ENCODE assay signal across 8 cellular contexts in genomic region chr11:63670738-63671321, GRCh38. TPM values are rescaled to one million over a fixed set of nuclear protein-coding genes. Genes with fewer than 3 reads are reported as not detected.
DNase-seq lines count a peak whose midpoint lies in the region; ATAC-seq, FAIRE-seq and TF ChIP-seq lines count a peak whose summit lies in the region.

No MANE protein-coding gene starts in this region.

- no peaks in the 10 kb centered on the region for H4K20me1 ChIP-seq in HepG2 (ENCODE audit: insufficient read depth, low read length)

- in situ Hi-C loops in HepG2 (cut with HindIII; ENCODE audit: extremely low pct_ligation_motif_present, low pct_unique_long_range_greater_than_20kb) = no loop called here

- no peak for ATAC-seq in HepG2
- peak; percentile 38 for ATAC-seq in HG02678 (IDR thresholded peaks at IDR 0.05; ENCODE audit: unreplicated experiment)
- peak; percentile 25 for ATAC-seq in thoracic aorta (ENCODE audit: insufficient number of reproducible peaks, low FRiP score, low read depth)

- H3K9me3 ChIP-seq in liver (ENCODE audit: control insufficient read depth in 4 of 4, low read length in 3 of 4) (no peaks in the 10 kb centered on the region), HepG2 (ENCODE audit: low read length) (no peaks in the 10 kb centered on the region), mucosa of rectum (ENCODE audit: control insufficient read depth in 2 of 2, low read length in 2 of 2) (no peaks in the 10 kb centered on the region), thoracic aorta (no peaks in the 10 kb centered on the region)

- FAIRE-seq in HepG2 (lab: Jason Lieb, UNC) = no peak

- H3K27ac ChIP-seq in liver (ENCODE audit: low read depth in 1 of 2, low read length in 2 of 2) (peak overlapping the region; percentile 93 to 95), HepG2 (ENCODE audit: extremely low read length, insufficient read depth, low read length) (no peak overlapping the region), mucosa of rectum (ENCODE audit: low read depth in 2 of 2, low read length in 2 of 2) (peak overlapping the region; percentile 93 to 94), thoracic aorta (peak overlapping the region; percentile 99 to 100)

- H3K27me3 ChIP-seq in liver (ENCODE audit: control insufficient read depth in 4 of 4, insufficient read depth in 4 of 4, low read length in 3 of 4) (no peaks in the 10 kb centered on the region), HepG2 (ENCODE audit: control insufficient read depth in 1 of 2, insufficient read depth in 2 of 2, low read length in 2 of 2) (no peaks in the 10 kb centered on the region), mucosa of rectum (ENCODE audit: control insufficient read depth in 2 of 2, insufficient read depth in 2 of 2, low read length in 2 of 2) (no peaks in the 10 kb centered on the region), thoracic aorta (replicated peaks; ENCODE audit: insufficient read depth) (no peaks in the 10 kb centered on the region)

- H3K79me2 ChIP-seq in HepG2 (ENCODE audit: insufficient read depth, low read length) = no peaks in the 10 kb centered on the region

- TF ChIP-seq RAD21 in liver (IDR thresholded peaks at IDR 0.05) (peak; percentile 48 to 56), HepG2 (CRISPR knock-in tag; IDR thresholded peaks at IDR 0.05) (no peak)

- POLR2A ChIA-PET in HepG2 (lab: Yijun Ruan, JAX) = no interaction called here

- no peak overlapping the region for H2AFZ ChIP-seq in HepG2 (ENCODE audit: low read length)

- H3K4me3 ChIP-seq in liver (ENCODE audit: low read depth in 1 of 3, low read length in 3 of 3) = peak overlapping the region; percentile 85 to 96 (median 85)
- no peak overlapping the region for H3K4me3 ChIP-seq in HepG2 (replicated peaks in 1 of 3; ENCODE audit: insufficient read depth in 1 of 3, low read depth in 2 of 3, low read length in 3 of 3)
- peak overlapping the region; percentile 76 to 85 for H3K4me3 ChIP-seq in mucosa of rectum (ENCODE audit: low read length in 2 of 2)
- H3K4me3 ChIP-seq in thoracic aorta = peak overlapping the region; percentile 94

- DNase-seq in HepG2 (ENCODE audit: low spot score) (no peak), NCI-H1930 (lab: John Stamatoyannopoulos, UW) (peak; percentile 30 to 42), activated T-cell treated with anti-CD3 and anti-CD28 coated beads for 24 hours (ENCODE audit: low read depth) (peak; percentile 11), erythroblast (lab: John Stamatoyannopoulos, UW) (peak; percentile 53 to 67), thoracic aorta (ENCODE audit: low spot score) (no peak)

- CTCF ChIA-PET in HepG2 (lab: Yijun Ruan, JAX; ENCODE audit: low intra/inter-chr PET ratio, low total read pairs) = no interaction called here

- intact Hi-C loops in HepG2 (cut with micrococcal nuclease; ENCODE audit: unreplicated experiment) = no loop called here

- no TSS peak for BruUV-seq in HepG2 (replicated peaks; lab: Mats Ljungman, UMichigan)

- TF ChIP-seq CTCF in liver (IDR thresholded peaks at IDR 0.05; ENCODE audit: low read depth, low read length, missing input control) (peak; percentile 14), HepG2 (CRISPR knock-in tag; IDR thresholded peaks at IDR 0.05) (no peak), thoracic aorta (IDR thresholded peaks at IDR 0.05) (no peak)

- H3K4me1 ChIP-seq in liver (ENCODE audit: control insufficient read depth in 4 of 4, insufficient read depth in 4 of 4, low read length in 3 of 4) = peaks cover 5 to 11% (median 9%) of the 10 kb centered on the region in 4 donors
- peaks cover 20% of the 10 kb centered on the region for H3K4me1 ChIP-seq in HepG2 (ENCODE audit: insufficient read depth, low read length)
- H3K4me1 ChIP-seq in mucosa of rectum (ENCODE audit: control insufficient read depth in 2 of 2, insufficient read depth in 2 of 2, low read length in 2 of 2) = peaks cover 5 to 17% of the 10 kb centered on the region in 2 donors
- peaks cover 40 to 49% of the 10 kb centered on the region in 2 donors for H3K4me1 ChIP-seq in thoracic aorta (ENCODE audit: control insufficient read depth in 1 of 2, low read depth in 2 of 2)

- H3K9ac ChIP-seq in liver (ENCODE audit: low read depth in 1 of 2, low read length in 2 of 2) = peak overlapping the region; percentile 80 to 88
- H3K9ac ChIP-seq in HepG2 (ENCODE audit: insufficient read depth, low read depth, low read length) = no peak overlapping the region
- H3K9ac ChIP-seq in mucosa of rectum (ENCODE audit: low read depth in 1 of 2, low read length in 2 of 2) = peak overlapping the region; percentile 77 to 91

- H3K4me2 ChIP-seq in HepG2 (ENCODE audit: low read depth, low read length) = no peak overlapping the region

- WGBS in liver = under 1% methylated on average over 54 of the region's 54 CpGs
- WGBS in HepG2 (ENCODE audit: low lambda C conversion rate) = 84% methylated on average over 41 of the region's 54 CpGs

- no peak for TF ChIP-seq POLR2A in HepG2 (IDR thresholded peaks at IDR 0.05; ENCODE audit: insufficient read depth in 1 of 2, low read depth in 2 of 2, low read length in 2 of 2)
- no peak for TF ChIP-seq POLR2A in erythroblast (IDR thresholded peaks at IDR 0.05; ENCODE audit: low read length)

- TF ChIP-seq EP300 in HepG2 (IDR thresholded peaks at IDR 0.05; ENCODE audit: low read depth in 2 of 2, low read length in 2 of 2) (no peak), HepG2 (CRISPR knock-in tag; IDR thresholded peaks at IDR 0.05; ENCODE audit: borderline replicate concordance) (no peak)

- peaks cover 0 to 2% (median 0%) of the 10 kb centered on the region in 4 donors for H3K36me3 ChIP-seq in liver (ENCODE audit: control insufficient read depth in 4 of 4, insufficient read depth in 3 of 4, low read depth in 1 of 4, low read length in 3 of 4)
- H3K36me3 ChIP-seq in HepG2 (replicated peaks in 1 of 2; ENCODE audit: control insufficient read depth in 1 of 2, insufficient read depth in 2 of 2, low read length in 2 of 2) = no peaks in the 10 kb centered on the region
- H3K36me3 ChIP-seq in mucosa of rectum (ENCODE audit: control insufficient read depth in 2 of 2, insufficient read depth in 2 of 2, low read length in 2 of 2) = peaks cover 0 to under 1% of the 10 kb centered on the region in 2 donors
- no peaks in the 10 kb centered on the region for H3K36me3 ChIP-seq in thoracic aorta

RNA-seq across cellular contexts. Expression of gene ATL3, which starts 0.3 kb away (rescaled TPM):
- total RNA-seq in liver (10 to 100 TPM; 24.5 to 33.6 TPM), HepG2 (2016; rRNA removed; fragmentation: Illumina TruSeq; extraction: Trizol) (not detected in 2 replicates), thoracic aorta (100 to 1,000 TPM; 188 to 192 TPM)
- polyA plus RNA-seq in liver (1 to 10 TPM; 5.9 to 7.9 TPM), HepG2 (2011; rRNA removed) (not detected in 2 replicates)
- total RNA-seq in HepG2 (2016; cell fraction: cytosol; rRNA removed; fragmentation: Illumina TruSeq; extraction: Trizol; ENCODE audit: low read depth) = not detected in 2 replicates
- not detected in 2 replicates for total RNA-seq in HepG2 (2016; cell fraction: insoluble cytoplasmic fraction; rRNA removed; fragmentation: Illumina TruSeq; extraction: Trizol)
- not detected in 2 replicates for total RNA-seq in HepG2 (2016; cell fraction: membrane; rRNA removed; fragmentation: Illumina TruSeq; extraction: Trizol)
- not detected in 2 replicates for total RNA-seq in HepG2 (2016; cell fraction: nucleus; rRNA removed; fragmentation: Illumina TruSeq; extraction: Trizol)
- 0.01 and 0.03 TPM in 2 replicates for polyA plus RNA-seq in HepG2 (2011; cell fraction: cytosol; rRNA removed)
- polyA plus RNA-seq in HepG2 (2011; cell fraction: nucleus; rRNA removed) = not detected in 2 replicates
- 0.05 and 0.08 TPM in 2 replicates for polyA plus RNA-seq in HepG2 (2012)
- polyA plus RNA-seq in HepG2 (2016; cell fraction: cytosol; fragmentation: Illumina TruSeq; extraction: Trizol; ENCODE audit: low read depth) = not detected in 2 replicates
- not detected in 2 replicates for polyA plus RNA-seq in HepG2 (2016; cell fraction: insoluble cytoplasmic fraction; fragmentation: Illumina TruSeq; extraction: Trizol; ENCODE audit: low read depth)
- polyA plus RNA-seq in HepG2 (2016; cell fraction: membrane; fragmentation: Illumina TruSeq; extraction: Trizol; ENCODE audit: low read depth) = not detected in 2 replicates
- not detected in 2 replicates for polyA plus RNA-seq in HepG2 (2016; cell fraction: nucleus; fragmentation: Illumina TruSeq; extraction: Trizol; ENCODE audit: insufficient read depth, low read depth)
- polyA minus RNA-seq in HepG2 (2011; rRNA and poly(A)+ RNA removed; ENCODE audit: low replicate concordance) = 0.14 and 84.0 TPM in 2 replicates
- polyA minus RNA-seq in HepG2 (2011; cell fraction: cytosol; rRNA and poly(A)+ RNA removed) = 0.20 and 0.26 TPM in 2 replicates
- polyA minus RNA-seq in HepG2 (2011; cell fraction: nucleus; rRNA and poly(A)+ RNA removed) = 0.12 and 0.26 TPM in 2 replicates

RNA-seq across cellular contexts. Expression of gene RTN3, which starts 10.5 kb away (rescaled TPM):
- 10 to 100 TPM; 29.7 to 31.0 TPM for total RNA-seq in liver
- polyA plus RNA-seq in liver = 10 to 100 TPM; 31.9 to 49.3 TPM
- 25.3 and 32.2 TPM in 2 replicates for total RNA-seq in HepG2 (2016; rRNA removed; fragmentation: Illumina TruSeq; extraction: Trizol)
- total RNA-seq in HepG2 (2016; cell fraction: cytosol; rRNA removed; fragmentation: Illumina TruSeq; extraction: Trizol; ENCODE audit: low read depth) = 6.0 and 7.1 TPM in 2 replicates
- total RNA-seq in HepG2 (2016; cell fraction: insoluble cytoplasmic fraction; rRNA removed; fragmentation: Illumina TruSeq; extraction: Trizol) = 24.1 and 33.0 TPM in 2 replicates
- total RNA-seq in HepG2 (2016; cell fraction: membrane; rRNA removed; fragmentation: Illumina TruSeq; extraction: Trizol) = 18.8 and 21.8 TPM in 2 replicates
- total RNA-seq in HepG2 (2016; cell fraction: nucleus; rRNA removed; fragmentation: Illumina TruSeq; extraction: Trizol) = 37.5 and 48.5 TPM in 2 replicates
- 40.9 and 41.1 TPM in 2 replicates for polyA plus RNA-seq in HepG2 (2011; rRNA removed)
- polyA plus RNA-seq in HepG2 (2011; cell fraction: cytosol; rRNA removed) = 27.7 and 44.5 TPM in 2 replicates
- polyA plus RNA-seq in HepG2 (2011; cell fraction: nucleus; rRNA removed) = 13.5 and 18.5 TPM in 2 replicates
- polyA plus RNA-seq in HepG2 (2012) = 63.0 and 66.0 TPM in 2 replicates
- 11.5 and 12.5 TPM in 2 replicates for polyA plus RNA-seq in HepG2 (2016; cell fraction: cytosol; fragmentation: Illumina TruSeq; extraction: Trizol; ENCODE audit: low read depth)
- 44.2 and 48.6 TPM in 2 replicates for polyA plus RNA-seq in HepG2 (2016; cell fraction: insoluble cytoplasmic fraction; fragmentation: Illumina TruSeq; extraction: Trizol; ENCODE audit: low read depth)
- 24.5 and 24.9 TPM in 2 replicates for polyA plus RNA-seq in HepG2 (2016; cell fraction: membrane; fragmentation: Illumina TruSeq; extraction: Trizol; ENCODE audit: low read depth)
- 94.3 and 102 TPM in 2 replicates for polyA plus RNA-seq in HepG2 (2016; cell fraction: nucleus; fragmentation: Illumina TruSeq; extraction: Trizol; ENCODE audit: insufficient read depth, low read depth)
- polyA minus RNA-seq in HepG2 (2011; rRNA and poly(A)+ RNA removed; ENCODE audit: low replicate concordance) = 63.3 and 204 TPM in 2 replicates
- 40.9 and 50.4 TPM in 2 replicates for polyA minus RNA-seq in HepG2 (2011; cell fraction: cytosol; rRNA and poly(A)+ RNA removed)
- polyA minus RNA-seq in HepG2 (2011; cell fraction: nucleus; rRNA and poly(A)+ RNA removed) = 16.9 and 23.7 TPM in 2 replicates
- 10 to 100 TPM; 75.1 to 91.1 TPM for total RNA-seq in thoracic aorta

RNA-seq across cellular contexts. Expression of gene PLAAT3, which starts 56.6 kb away (rescaled TPM):
- total RNA-seq in liver (10 to 100 TPM; 13.4 to 18.9 TPM), HepG2 (2016; rRNA removed; fragmentation: Illumina TruSeq; extraction: Trizol) (9.3 and 10.2 TPM in 2 replicates), thoracic aorta (10 to 100 TPM; 29.5 to 48.7 TPM)
- polyA plus RNA-seq in liver (10 to 100 TPM; 89.6 to 90.1 TPM), HepG2 (2011; rRNA removed) (16.4 and 17.2 TPM in 2 replicates)
- 3.6 and 6.6 TPM in 2 replicates for total RNA-seq in HepG2 (2016; cell fraction: cytosol; rRNA removed; fragmentation: Illumina TruSeq; extraction: Trizol; ENCODE audit: low read depth)
- 7.3 and 9.9 TPM in 2 replicates for total RNA-seq in HepG2 (2016; cell fraction: insoluble cytoplasmic fraction; rRNA removed; fragmentation: Illumina TruSeq; extraction: Trizol)
- total RNA-seq in HepG2 (2016; cell fraction: membrane; rRNA removed; fragmentation: Illumina TruSeq; extraction: Trizol) = 4.8 and 8.0 TPM in 2 replicates
- total RNA-seq in HepG2 (2016; cell fraction: nucleus; rRNA removed; fragmentation: Illumina TruSeq; extraction: Trizol) = 2.6 and 3.3 TPM in 2 replicates
- polyA plus RNA-seq in HepG2 (2011; cell fraction: cytosol; rRNA removed) = 235 and 350 TPM in 2 replicates
- 17.6 and 47.1 TPM in 2 replicates for polyA plus RNA-seq in HepG2 (2011; cell fraction: nucleus; rRNA removed)
- polyA plus RNA-seq in HepG2 (2012) = 9.6 and 14.5 TPM in 2 replicates
- polyA plus RNA-seq in HepG2 (2016; cell fraction: cytosol; fragmentation: Illumina TruSeq; extraction: Trizol; ENCODE audit: low read depth) = 6.6 and 11.3 TPM in 2 replicates
- polyA plus RNA-seq in HepG2 (2016; cell fraction: insoluble cytoplasmic fraction; fragmentation: Illumina TruSeq; extraction: Trizol; ENCODE audit: low read depth) = 13.9 and 14.7 TPM in 2 replicates
- polyA plus RNA-seq in HepG2 (2016; cell fraction: membrane; fragmentation: Illumina TruSeq; extraction: Trizol; ENCODE audit: low read depth) = 7.9 and 11.4 TPM in 2 replicates
- 6.0 and 6.3 TPM in 2 replicates for polyA plus RNA-seq in HepG2 (2016; cell fraction: nucleus; fragmentation: Illumina TruSeq; extraction: Trizol; ENCODE audit: insufficient read depth, low read depth)
- polyA minus RNA-seq in HepG2 (2011; rRNA and poly(A)+ RNA removed; ENCODE audit: low replicate concordance) = 18.0 and 61.6 TPM in 2 replicates
- 4.5 and 6.8 TPM in 2 replicates for polyA minus RNA-seq in HepG2 (2011; cell fraction: cytosol; rRNA and poly(A)+ RNA removed)
- 3.5 and 3.7 TPM in 2 replicates for polyA minus RNA-seq in HepG2 (2011; cell fraction: nucleus; rRNA and poly(A)+ RNA removed)

Comparison
In these comparisons a context has a peak if more than half of its experiments do, and no peak if none do; other contexts are left out.
1. H3K4me3 ChIP-seq: peak in liver (3 of 3), mucosa of rectum (2 of 2) and thoracic aorta (single experiment); none in HepG2 (0 of 3).
2. RNA of gene ATL3, which starts 0.3 kb away (total RNA-seq): 188 to 192 TPM in thoracic aorta and 24.5 to 33.6 TPM in liver; not detected in HepG2; every median in the first group is over 10 times any median in the second.
3. DNase-seq: peak in NCI-H1930 (2 of 2), activated T-cell treated with anti-CD3 and anti-CD28 coated beads for 24 hours (single experiment) and erythroblast (2 of 2); none in HepG2 (single experiment) and thoracic aorta (single experiment).